Comparison of ENCODE assay signal across 15 cellular contexts in genomic region chr5:1172670-1173404, GRCh38. TPM values are rescaled to one million over a fixed set of nuclear protein-coding genes. Genes with fewer than 3 reads are reported as not detected.
DNase-seq lines count a peak whose midpoint lies in the region; ATAC-seq and TF ChIP-seq lines count a peak whose summit lies in the region.
"Had no signal": no experiment of that assay in that cellular context is flagged by ENCODE, and none has a peak within 500 bp of the region (broad histone marks: within the 10 kb centered on the region; RNA-seq: fewer than 3 reads in every experiment).

No MANE protein-coding gene starts in this region.

- no peaks in the 10 kb centered on the region for H3K36me3 Mint-ChIP-seq in activated CD4-positive, alpha-beta memory T cell treated with anti-CD3 and anti-CD28 coated beads for 36 hours
- no peaks in the 10 kb centered on the region for H3K36me3 Mint-ChIP-seq in endothelial cell (ENCODE audit: low read depth, unreplicated experiment)

- TF ChIP-seq CTCF in endothelial cell (IDR thresholded peaks at IDR 0.05; ENCODE audit: unreplicated experiment) = no peak

- POLR2A ChIA-PET in activated CD4-positive, alpha-beta memory T cell treated with anti-CD3 and anti-CD28 coated beads for 36 hours (lab: Charles Lee) = no interaction called here

- H3K4me3 Mint-ChIP-seq in activated CD4-positive, alpha-beta memory T cell treated with anti-CD3 and anti-CD28 coated beads for 36 hours = peak overlapping the region; percentile 55
- H3K4me3 Mint-ChIP-seq in endothelial cell (ENCODE audit: unreplicated experiment) = no peak overlapping the region
- peak overlapping the region; percentile 64 to 69 for H3K4me3 Mint-ChIP-seq in stimulated activated naive CD8-positive, alpha-beta T cell treated with anti-CD3 and anti-CD28 coated beads, Interleukin-15, amount 100 ng/mL, for 72 hours
- H3K4me3 Mint-ChIP-seq: B cell had no signal

- CTCF ChIA-PET in activated CD4-positive, alpha-beta memory T cell treated with anti-CD3 and anti-CD28 coated beads for 36 hours (lab: Charles Lee) = interaction anchor here (0.8 to 1.4 kb wide), 4 partner anchors 12 to 473 kb away, joined by 3 to 5 read pairs (median 4); no protein-coding TSS in a partner anchor

- H3K4me1 Mint-ChIP-seq in activated CD4-positive, alpha-beta memory T cell treated with anti-CD3 and anti-CD28 coated beads for 36 hours (ENCODE audit: low read depth) = peaks cover 8% of the 10 kb centered on the region
- peaks cover 8% of the 10 kb centered on the region for H3K4me1 Mint-ChIP-seq in endothelial cell (ENCODE audit: unreplicated experiment)
- peaks cover 22% of the 10 kb centered on the region for H3K4me1 Mint-ChIP-seq in stimulated activated naive CD8-positive, alpha-beta T cell treated with anti-CD3 and anti-CD28 coated beads, Interleukin-15, amount 100 ng/mL, for 72 hours

- H3K27ac Mint-ChIP-seq in activated CD4-positive, alpha-beta memory T cell treated with anti-CD3 and anti-CD28 coated beads for 36 hours = no peak overlapping the region
- H3K27ac Mint-ChIP-seq in endothelial cell (ENCODE audit: unreplicated experiment) = peak overlapping the region; percentile 13
- H3K27ac Mint-ChIP-seq in stimulated activated naive CD8-positive, alpha-beta T cell treated with anti-CD3 and anti-CD28 coated beads, Interleukin-15, amount 100 ng/mL, for 72 hours = peak overlapping the region in 1 of 2 donors; percentile 62
- H3K27ac Mint-ChIP-seq: B cell had no signal

- no peak for ATAC-seq in Right ventricle myocardium superior (ENCODE audit: poor library complexity)
- peak; percentile 53 for ATAC-seq in stimulated activated naive CD8-positive, alpha-beta T cell treated with anti-CD3 and anti-CD28 coated beads, Interleukin-15, amount 100 ng/mL, for 72 hours

- no peaks in the 10 kb centered on the region for H3K9me3 Mint-ChIP-seq in activated CD4-positive, alpha-beta memory T cell treated with anti-CD3 and anti-CD28 coated beads for 36 hours
- no peaks in the 10 kb centered on the region for H3K9me3 Mint-ChIP-seq in endothelial cell (ENCODE audit: unreplicated experiment)
- no peaks in the 10 kb centered on the region for H3K9me3 Mint-ChIP-seq in stimulated activated naive CD8-positive, alpha-beta T cell treated with anti-CD3 and anti-CD28 coated beads, Interleukin-15, amount 100 ng/mL, for 72 hours

- intact Hi-C loops in Right ventricle myocardium superior (cut with DNase I) = loop anchor here (5.0 kb wide), 1 partner anchor 251 kb away; no protein-coding TSS in a partner anchor
- intact Hi-C loops in cardiac septum (cut with DNase I) = no loop called here
- intact Hi-C loops in activated CD4-positive, alpha-beta memory T cell treated with anti-CD3 and anti-CD28 coated beads for 36 hours (cut with micrococcal nuclease) = no loop called here

- peaks cover 3% of the 10 kb centered on the region for H3K27me3 Mint-ChIP-seq in activated CD4-positive, alpha-beta memory T cell treated with anti-CD3 and anti-CD28 coated beads for 36 hours
- H3K27me3 Mint-ChIP-seq in endothelial cell (ENCODE audit: unreplicated experiment) = peaks cover 13% of the 10 kb centered on the region
- H3K27me3 Mint-ChIP-seq in stimulated activated naive CD8-positive, alpha-beta T cell treated with anti-CD3 and anti-CD28 coated beads, Interleukin-15, amount 100 ng/mL, for 72 hours = peaks cover 12% of the 10 kb centered on the region

- peak; percentile 19 for DNase-seq in Right ventricle myocardium superior
- no peak for DNase-seq in cardiac septum (ENCODE audit: low spot score)
- DNase-seq in activated CD4-positive, alpha-beta memory T cell treated with anti-CD3 and anti-CD28 coated beads for 36 hours = peak; percentile 48
- DNase-seq in endothelial cell (ENCODE audit: low spot score) = no peak
- peak; percentile 42 to 56 for DNase-seq in stimulated activated naive CD8-positive, alpha-beta T cell treated with anti-CD3 and anti-CD28 coated beads, Interleukin-15, amount 100 ng/mL, for 72 hours
- no peak for DNase-seq in amniotic stem cell (lab: John Stamatoyannopoulos, UW)
- DNase-seq in activated CD4-positive, CD25-positive, alpha-beta regulatory T cell (lab: John Stamatoyannopoulos, UW) = no peak
- DNase-seq in NCI-H1105 treated with DMSO at 0.1 percent for 48 hours (lab: John Stamatoyannopoulos, UW) = no peak
- DNase-seq: cortex of kidney, midbrain, NCI-H146, NCI-H69, SIG-M5 had no signal

RNA-seq across cellular contexts. Expression of gene SLC6A19, which starts 28.6 kb away (rescaled TPM):
- total RNA-seq in Right ventricle myocardium superior = not detected
- total RNA-seq in cardiac septum = 0.05 TPM
- total RNA-seq in activated CD4-positive, alpha-beta memory T cell treated with anti-CD3 and anti-CD28 coated beads for 36 hours = not detected
- total RNA-seq in endothelial cell (ENCODE audit: unreplicated experiment) = not detected
- total RNA-seq: B cell had no signal

RNA-seq across cellular contexts. Expression of gene SLC6A18, which starts 52.3 kb away (rescaled TPM):
- total RNA-seq in Right ventricle myocardium superior (not detected), cardiac septum (not detected), endothelial cell (ENCODE audit: unreplicated experiment) (not detected)
- not detected for total RNA-seq in activated CD4-positive, alpha-beta memory T cell treated with anti-CD3 and anti-CD28 coated beads for 36 hours
- total RNA-seq: B cell, prostate gland had no signal

Comparison
In these comparisons a context has a peak if more than half of its experiments do, and no peak if none do; other contexts are left out.
1. DNase-seq: peak in Right ventricle myocardium superior (single experiment), activated CD4-positive, alpha-beta memory T cell treated with anti-CD3 and anti-CD28 coated beads for 36 hours (single experiment) and stimulated activated naive CD8-positive, alpha-beta T cell treated with anti-CD3 and anti-CD28 coated beads, Interleukin-15, amount 100 ng/mL, for 72 hours (2 of 2); none in cardiac septum (single experiment), endothelial cell (single experiment), amniotic stem cell (single experiment), activated CD4-positive, CD25-positive, alpha-beta regulatory T cell (0 of 4) and NCI-H1105 treated with DMSO at 0.1 percent for 48 hours (single experiment).